In genomic region chr1:55747285-55747890, GRCh38 we compare ENCODE assay signal across 25 cellular contexts.
DNase-seq lines count a peak whose midpoint lies in the region; ATAC-seq and TF ChIP-seq lines count a peak whose summit lies in the region.
"Had no signal": no experiment of that assay in that cellular context is flagged by ENCODE, and none has a peak within 500 bp of the region (broad histone marks: within the 10 kb centered on the region; RNA-seq: fewer than 3 reads in every experiment).

No MANE protein-coding gene starts in this region.

- no peak for DNase-seq in Right ventricle myocardium inferior (ENCODE audit: missing footprints)
- DNase-seq in right atrium auricular region (ENCODE audit: low spot score), result no peak
- DNase-seq in cerebellum (ENCODE audit: low spot score), result peak; percentile 12
- no peak for DNase-seq in heart right ventricle
- DNase-seq in gastrocnemius medialis, result no peak
- no peak for DNase-seq in activated T-cell treated with anti-CD3 and anti-CD28 coated beads, Interleukin-2, amount 50 U/mL, for 4 hours
- no peak for DNase-seq in NCI-H146 treated with DMSO at 0.1 percent for 48 hours (lab: John Stamatoyannopoulos, UW; ENCODE audit: unreplicated experiment)
- no peak for DNase-seq in NCI-H526 treated with DMSO at 0.1 percent for 48 hours (lab: John Stamatoyannopoulos, UW)
- DNase-seq: activated CD4-positive, alpha-beta memory T cell treated with anti-CD3 and anti-CD28 coated beads, Interleukin-2, amount 10 ng/mL, durations not matched to agents 7 days and 5 days; activated CD4-positive, CD25-positive, alpha-beta regulatory T cell treated with anti-CD3 and anti-CD28 coated beads, Interleukin-2, amount 50 U/mL, for 72 hours; activated CD8-positive, alpha-beta memory T cell treated with anti-CD3 and anti-CD28 coated beads, Interleukin-2, amount 50 U/mL, for 48 hours; activated naive CD4-positive, alpha-beta T cell treated with anti-CD3 and anti-CD28 coated beads for 36 hours; AML-193; CD4-positive, CD25-positive, alpha-beta regulatory T cell; natural killer cell; NCI-H1048; NCI-H1694; NCI-H510A treated with DMSO at 0.1 percent for 48 hours; occipital lobe; SIG-M5; substantia nigra; trophoblast cell had no signal

- ATAC-seq in Right ventricle myocardium inferior, result peak; percentile 73
- ATAC-seq in heart right ventricle, result peak in 6 of 8 donors; percentile 37 to 82 (median 53)
- ATAC-seq in gastrocnemius medialis, result no peak
- no peak for ATAC-seq in activated T-cell treated with anti-CD3 and anti-CD28 coated beads, Interleukin-2, amount 50 U/mL, for 4 hours
- ATAC-seq: natural killer cell; Panc1; stimulated activated memory B cell treated with anti-CD40 and anti-IgM and Interleukin-4, amounts not matched to agents 10 μg/mL and 1 μg/mL and 100 μg/mL, for 72 hours had no signal

- H3K4me3 ChIP-seq in right atrium auricular region, result no peak overlapping the region
- H3K4me3 ChIP-seq in heart right ventricle, result no peak overlapping the region
- H3K4me3 ChIP-seq in gastrocnemius medialis, result no peak overlapping the region
- H3K4me3 ChIP-seq: lung had no signal

- H3K4me1 Mint-ChIP-seq in activated T-cell treated with anti-CD3 and anti-CD28 coated beads, Interleukin-2, amount 50 U/mL, for 4 hours (ENCODE audit: low read depth), result no peaks in the 10 kb centered on the region
- H3K4me1 Mint-ChIP-seq: activated CD4-positive, alpha-beta memory T cell treated with anti-CD3 and anti-CD28 coated beads, Interleukin-2, amount 10 ng/mL, durations not matched to agents 7 days and 5 days; CD4-positive, CD25-positive, alpha-beta regulatory T cell; natural killer cell; stimulated activated memory B cell treated with anti-CD40 and anti-IgM and Interleukin-4, amounts not matched to agents 10 μg/mL and 1 μg/mL and 100 μg/mL, for 72 hours had no signal

- no peaks in the 10 kb centered on the region for H3K27me3 Mint-ChIP-seq in activated T-cell treated with anti-CD3 and anti-CD28 coated beads, Interleukin-2, amount 50 U/mL, for 4 hours (ENCODE audit: low read depth)
- H3K27me3 Mint-ChIP-seq: activated CD4-positive, alpha-beta memory T cell treated with anti-CD3 and anti-CD28 coated beads, Interleukin-2, amount 10 ng/mL, durations not matched to agents 7 days and 5 days; CD4-positive, CD25-positive, alpha-beta regulatory T cell had no signal

- WGBS in heart right ventricle, 2 donors, result 41 to 58% methylated on average over 5 of the region's 5 CpGs

- H3K27ac ChIP-seq in right atrium auricular region (no peak overlapping the region), heart right ventricle (peak overlapping the region in 1 of 10 donors; percentile 8), gastrocnemius medialis (no peak overlapping the region)

- TF ChIP-seq CTCF in right atrium auricular region (IDR thresholded peaks at IDR 0.05), result no peak
- no peak for TF ChIP-seq CTCF in heart right ventricle (IDR thresholded peaks at IDR 0.05)
- no peak for TF ChIP-seq CTCF in gastrocnemius medialis (IDR thresholded peaks at IDR 0.05 in 4 of 5, conservative IDR thresholded peaks at IDR 0.05 in 1 of 5)

- H3K9me3 Mint-ChIP-seq in activated T-cell treated with anti-CD3 and anti-CD28 coated beads, Interleukin-2, amount 50 U/mL, for 4 hours, result peaks cover 5% of the 10 kb centered on the region
- H3K9me3 Mint-ChIP-seq: activated naive CD4-positive, alpha-beta T cell treated with anti-CD3 and anti-CD28 coated beads for 36 hours had no signal

- intact Hi-C loops in Right ventricle myocardium inferior (cut with DNase I) (no loop called here), heart right ventricle (cut with DNase I) (no loop called here), gastrocnemius medialis (cut with DNase I; ENCODE audit: low total_unique reads) (no loop called here)

- no peaks in the 10 kb centered on the region for H3K36me3 ChIP-seq in right atrium auricular region
- no peaks in the 10 kb centered on the region for H3K36me3 ChIP-seq in heart right ventricle
- no peaks in the 10 kb centered on the region for H3K36me3 ChIP-seq in gastrocnemius medialis

- no peaks in the 10 kb centered on the region for H3K27me3 ChIP-seq in right atrium auricular region
- H3K27me3 ChIP-seq in heart right ventricle, result no peaks in the 10 kb centered on the region
- H3K27me3 ChIP-seq in gastrocnemius medialis, result no peaks in the 10 kb centered on the region

- in situ Hi-C loops in gastrocnemius medialis (cut with MboI; ENCODE audit: low sequenced_read_pairs in 4 of 4), result no loop called here

- H3K36me3 Mint-ChIP-seq in activated T-cell treated with anti-CD3 and anti-CD28 coated beads, Interleukin-2, amount 50 U/mL, for 4 hours (ENCODE audit: insufficient read depth), result no peaks in the 10 kb centered on the region
- H3K36me3 Mint-ChIP-seq: CD4-positive, CD25-positive, alpha-beta regulatory T cell; natural killer cell; stimulated activated memory B cell treated with anti-CD40 and anti-IgM and Interleukin-4, amounts not matched to agents 10 μg/mL and 1 μg/mL and 100 μg/mL, for 72 hours had no signal

- no peak overlapping the region for H3K4me3 Mint-ChIP-seq in activated T-cell treated with anti-CD3 and anti-CD28 coated beads, Interleukin-2, amount 50 U/mL, for 4 hours
- H3K4me3 Mint-ChIP-seq: activated CD4-positive, alpha-beta memory T cell treated with anti-CD3 and anti-CD28 coated beads, Interleukin-2, amount 10 ng/mL, durations not matched to agents 7 days and 5 days; activated naive CD4-positive, alpha-beta T cell treated with anti-CD3 and anti-CD28 coated beads for 36 hours; CD4-positive, CD25-positive, alpha-beta regulatory T cell; natural killer cell; stimulated activated memory B cell treated with anti-CD40 and anti-IgM and Interleukin-4, amounts not matched to agents 10 μg/mL and 1 μg/mL and 100 μg/mL, for 72 hours had no signal

- H3K9me3 ChIP-seq in right atrium auricular region (peaks cover 0 to 6% of the 10 kb centered on the region in 2 donors), heart right ventricle (peaks cover 0 to 11% (median 0%) of the 10 kb centered on the region in 11 donors), gastrocnemius medialis (no peaks in the 10 kb centered on the region)

- no peak for TF ChIP-seq POLR2A in gastrocnemius medialis (IDR thresholded peaks at IDR 0.05)

- no peaks in the 10 kb centered on the region for H3K4me1 ChIP-seq in right atrium auricular region
- no peaks in the 10 kb centered on the region for H3K4me1 ChIP-seq in heart right ventricle
- no peaks in the 10 kb centered on the region for H3K4me1 ChIP-seq in gastrocnemius medialis

Comparison
In these comparisons a context has a peak if more than half of its experiments do, and no peak if none do; other contexts are left out.
1. ATAC-seq: peak in Right ventricle myocardium inferior (single experiment) and heart right ventricle (6 of 8); none in gastrocnemius medialis (0 of 2) and activated T-cell treated with anti-CD3 and anti-CD28 coated beads, Interleukin-2, amount 50 U/mL, for 4 hours (0 of 2).